In the genomic region with DNA sequence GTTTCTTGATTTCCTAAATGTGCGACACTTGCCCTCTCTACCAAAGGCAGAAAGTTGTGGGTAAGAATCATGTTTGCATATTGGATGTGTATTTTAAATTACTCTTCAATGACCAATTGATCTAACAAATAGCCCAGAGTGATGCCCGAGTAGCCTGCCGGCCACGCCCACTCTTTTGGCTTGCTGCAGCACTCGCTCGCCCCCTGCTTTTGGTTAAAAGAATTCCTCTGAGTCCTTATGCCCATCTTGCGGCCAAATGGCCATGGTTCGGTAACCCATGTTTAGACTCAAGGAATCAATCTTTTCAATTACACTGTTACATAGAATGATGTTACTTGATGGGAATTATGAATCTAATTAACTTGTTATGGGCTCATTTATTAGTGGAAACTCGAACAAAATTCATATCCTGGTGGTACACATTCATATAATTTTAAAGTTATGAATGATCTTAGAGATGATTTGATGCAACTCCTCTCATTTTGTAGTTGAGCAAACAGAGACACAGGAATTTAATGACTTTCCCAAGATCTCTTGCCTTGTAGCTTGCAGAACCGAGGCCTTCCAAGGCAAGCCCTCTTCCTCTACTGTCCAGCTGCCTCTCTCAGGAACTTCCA, we compare ENCODE assay signal across 9 cellular contexts. TPM values are rescaled to one million over a fixed set of nuclear protein-coding genes. Genes with fewer than 3 reads are reported as not detected.
DNase-seq lines count a peak whose midpoint lies in the region; ATAC-seq lines count a peak whose summit lies in the region.
"Had no signal": no experiment of that assay in that cellular context is flagged by ENCODE, and none has a peak within 500 bp of the region (broad histone marks: within the 10 kb centered on the region; RNA-seq: fewer than 3 reads in every experiment).

No MANE protein-coding gene starts in this region.

- H3K27me3 Mint-ChIP-seq in activated T-helper 1 cell treated with anti-CD3 and anti-CD28 coated beads, Interleukin-12 subunit alpha, Interleukin-12 subunit beta, Interleukin-2, Interleukin-4 antibody, amounts not matched to agents 30 ng/mL and 10 ng/mL and 1 ng/mL, durations not matched to agents 14 hours and 24 hours and 36 hours (ENCODE audit: insufficient read depth): no peaks in the 10 kb centered on the region
- H3K27me3 Mint-ChIP-seq: dendritic cell treated with granulocyte-macrophage colony-stimulating factor and Interleukin-4, amounts not matched to agents 40 ng/mL and 50 ng/mL, for 4 days had no signal

- no peaks in the 10 kb centered on the region for H3K9me3 Mint-ChIP-seq in activated T-helper 1 cell treated with anti-CD3 and anti-CD28 coated beads, Interleukin-12 subunit alpha, Interleukin-12 subunit beta, Interleukin-2, Interleukin-4 antibody, amounts not matched to agents 30 ng/mL and 10 ng/mL and 1 ng/mL, durations not matched to agents 14 hours and 24 hours and 36 hours
- H3K9me3 Mint-ChIP-seq: dendritic cell treated with granulocyte-macrophage colony-stimulating factor and Interleukin-4, amounts not matched to agents 40 ng/mL and 50 ng/mL, for 4 days had no signal

- no peak overlapping the region for H3K27ac Mint-ChIP-seq in activated T-helper 1 cell treated with anti-CD3 and anti-CD28 coated beads, Interleukin-12 subunit alpha, Interleukin-12 subunit beta, Interleukin-2, Interleukin-4 antibody, amounts not matched to agents 30 ng/mL and 10 ng/mL and 1 ng/mL, durations not matched to agents 14 hours and 24 hours and 36 hours
- H3K27ac Mint-ChIP-seq: dendritic cell treated with granulocyte-macrophage colony-stimulating factor and Interleukin-4, amounts not matched to agents 40 ng/mL and 50 ng/mL, for 4 days had no signal

- H3K4me1 Mint-ChIP-seq in activated T-helper 1 cell treated with anti-CD3 and anti-CD28 coated beads, Interleukin-12 subunit alpha, Interleukin-12 subunit beta, Interleukin-2, Interleukin-4 antibody, amounts not matched to agents 30 ng/mL and 10 ng/mL and 1 ng/mL, durations not matched to agents 14 hours and 24 hours and 36 hours (ENCODE audit: low read depth): no peaks in the 10 kb centered on the region

- H3K4me3 Mint-ChIP-seq in activated T-helper 1 cell treated with anti-CD3 and anti-CD28 coated beads, Interleukin-12 subunit alpha, Interleukin-12 subunit beta, Interleukin-2, Interleukin-4 antibody, amounts not matched to agents 30 ng/mL and 10 ng/mL and 1 ng/mL, durations not matched to agents 14 hours and 24 hours and 36 hours: no peak overlapping the region
- H3K4me3 Mint-ChIP-seq: dendritic cell treated with granulocyte-macrophage colony-stimulating factor and Interleukin-4, amounts not matched to agents 40 ng/mL and 50 ng/mL, for 4 days had no signal

- DNase-seq in activated T-helper 1 cell treated with Interleukin-2 at 50 U/mL for 16 hours (ENCODE audit: low read depth) (peak; percentile 2), HuH-7.5 (ENCODE audit: low spot score) (peak; percentile 26), iPS DF 4.7 (ENCODE audit: extremely low read depth, low spot score) (peak; percentile 28), GM03348 (ENCODE audit: low spot score) (no peak)
- DNase-seq in activated T-helper 1 cell treated with anti-CD3 and anti-CD28 coated beads, Interleukin-12 subunit alpha, Interleukin-12 subunit beta, Interleukin-2, Interleukin-4 antibody, amounts not matched to agents 30 ng/mL and 10 ng/mL and 1 ng/mL, durations not matched to agents 14 hours and 24 hours and 36 hours (ENCODE audit: low spot score): no peak
- DNase-seq in activated CD8-positive, alpha-beta memory T cell treated with anti-CD3 and anti-CD28 coated beads, Interleukin-2, amount 50 U/mL, for 48 hours: peak; percentile 55
- no peak for DNase-seq in stimulated activated naive CD4-positive, alpha-beta T cell treated with Interleukin-2 at 50 U/mL for 16 hours (lab: John Stamatoyannopoulos, UW)

- H3K36me3 Mint-ChIP-seq in activated T-helper 1 cell treated with anti-CD3 and anti-CD28 coated beads, Interleukin-12 subunit alpha, Interleukin-12 subunit beta, Interleukin-2, Interleukin-4 antibody, amounts not matched to agents 30 ng/mL and 10 ng/mL and 1 ng/mL, durations not matched to agents 14 hours and 24 hours and 36 hours (ENCODE audit: low read depth): no peaks in the 10 kb centered on the region

- intact Hi-C loops in activated T-helper 1 cell treated with anti-CD3 and anti-CD28 coated beads, Interleukin-12 subunit alpha, Interleukin-12 subunit beta, Interleukin-2, Interleukin-4 antibody, amounts not matched to agents 30 ng/mL and 10 ng/mL and 1 ng/mL, durations not matched to agents 14 hours and 24 hours and 36 hours (cut with micrococcal nuclease): no loop called here

- ATAC-seq in GM21737 (IDR thresholded peaks at IDR 0.05; ENCODE audit: unreplicated experiment): peak; percentile 92

RNA-seq across cellular contexts. Expression of gene PPIC, which starts 36.5 kb away (rescaled TPM):
- total RNA-seq in activated T-helper 1 cell treated with anti-CD3 and anti-CD28 coated beads, Interleukin-12 subunit alpha, Interleukin-12 subunit beta, Interleukin-2, Interleukin-4 antibody, amounts not matched to agents 30 ng/mL and 10 ng/mL and 1 ng/mL, durations not matched to agents 14 hours and 24 hours and 36 hours: not detected in 2 replicates

Comparison
In these comparisons a context has a peak if more than half of its experiments do, and no peak if none do; other contexts are left out.
1. DNase-seq: peak in activated T-helper 1 cell treated with Interleukin-2 at 50 U/mL for 16 hours (single experiment), HuH-7.5 (single experiment), activated CD8-positive, alpha-beta memory T cell treated with anti-CD3 and anti-CD28 coated beads, Interleukin-2, amount 50 U/mL, for 48 hours (single experiment) and iPS DF 4.7 (single experiment); none in activated T-helper 1 cell treated with anti-CD3 and anti-CD28 coated beads, Interleukin-12 subunit alpha, Interleukin-12 subunit beta, Interleukin-2, Interleukin-4 antibody, amounts not matched to agents 30 ng/mL and 10 ng/mL and 1 ng/mL, durations not matched to agents 14 hours and 24 hours and 36 hours (single experiment), GM03348 (single experiment) and stimulated activated naive CD4-positive, alpha-beta T cell treated with Interleukin-2 at 50 U/mL for 16 hours (single experiment).